ENCODE assay signal across 27 cellular contexts in the genomic region with DNA sequence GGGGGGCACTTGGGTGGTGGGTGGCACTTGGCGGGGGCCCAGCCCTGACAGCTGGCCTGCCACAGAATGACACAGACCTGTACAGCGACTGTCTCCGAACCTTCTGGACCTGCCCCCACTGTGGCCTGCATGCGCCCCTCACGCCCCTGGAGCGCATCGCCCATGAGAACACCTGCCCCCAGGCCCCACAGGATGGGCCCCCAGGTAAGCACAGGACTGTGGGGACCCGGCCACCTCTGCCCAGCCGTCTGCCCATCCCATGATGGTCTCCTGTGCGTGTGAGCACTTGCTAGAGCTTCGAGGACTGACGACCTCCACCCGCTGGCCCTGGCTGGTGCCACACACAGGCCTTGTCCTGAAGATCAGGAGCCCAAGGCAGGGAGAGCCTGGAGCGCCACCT. TPM values are rescaled to one million over a fixed set of nuclear protein-coding genes. Genes with fewer than 3 reads are reported as not detected.
DNase-seq lines count a peak whose midpoint lies in the region; TF ChIP-seq lines count a peak whose summit lies in the region.
"Had no signal": no experiment of that assay in that cellular context is flagged by ENCODE, and none has a peak within 500 bp of the region (broad histone marks: within the 10 kb centered on the region; RNA-seq: fewer than 3 reads in every experiment).

No MANE protein-coding gene starts in this region.

- peaks cover 8% of the 10 kb centered on the region for H3K27me3 Mint-ChIP-seq in activated naive CD4-positive, alpha-beta T cell treated with anti-CD3 and anti-CD28 coated beads, Interleukin-2, amount 10 ng/mL, durations not matched to agents 7 days and 5 days
- no peaks in the 10 kb centered on the region for H3K27me3 Mint-ChIP-seq in brain

- CTCF ChIA-PET in activated naive CD4-positive, alpha-beta T cell treated with anti-CD3 and anti-CD28 coated beads, Interleukin-2, amount 10 ng/mL, durations not matched to agents 7 days and 5 days (lab: Charles Lee) = interaction anchor here (2.2 kb wide), 1 partner anchor 10 kb away, joined by 9 read pairs; no protein-coding TSS in a partner anchor

- no peaks in the 10 kb centered on the region for H3K9me3 ChIP-seq in neutrophil
- H3K9me3 ChIP-seq: suprapubic skin, upper lobe of right lung had no signal

- H3K9me3 Mint-ChIP-seq in activated naive CD4-positive, alpha-beta T cell treated with anti-CD3 and anti-CD28 coated beads, Interleukin-2, amount 10 ng/mL, durations not matched to agents 7 days and 5 days = no peaks in the 10 kb centered on the region
- H3K9me3 Mint-ChIP-seq in brain = no peaks in the 10 kb centered on the region
- H3K9me3 Mint-ChIP-seq: mesothelial cell of epicardium, nephron had no signal

- H3K27me3 ChIP-seq in HL-60 (ENCODE audit: insufficient read depth, poor library complexity, severe bottlenecking) (no peaks in the 10 kb centered on the region), neutrophil (no peaks in the 10 kb centered on the region)
- H3K27me3 ChIP-seq: suprapubic skin, upper lobe of right lung had no signal

- H3K36me3 Mint-ChIP-seq in activated naive CD4-positive, alpha-beta T cell treated with anti-CD3 and anti-CD28 coated beads, Interleukin-2, amount 10 ng/mL, durations not matched to agents 7 days and 5 days = peaks cover 19% of the 10 kb centered on the region
- peaks cover 44% of the 10 kb centered on the region for H3K36me3 Mint-ChIP-seq in brain

- H3K36me3 ChIP-seq in neutrophil = peaks cover 66% of the 10 kb centered on the region

- no peak overlapping the region for H3K4me3 Mint-ChIP-seq in activated naive CD4-positive, alpha-beta T cell treated with anti-CD3 and anti-CD28 coated beads, Interleukin-2, amount 10 ng/mL, durations not matched to agents 7 days and 5 days
- H3K4me3 Mint-ChIP-seq in brain = no peak overlapping the region
- H3K4me3 Mint-ChIP-seq: mesothelial cell of epicardium, nephron had no signal

- no peak overlapping the region for H3K4me3 ChIP-seq in HL-60 (replicated peaks; ENCODE audit: insufficient read depth, low read length)
- H3K4me3 ChIP-seq in neutrophil (ENCODE audit: low read depth in 1 of 2, low read length in 1 of 2) = peak overlapping the region in 1 of 2 experiments; percentile 19
- H3K4me3 ChIP-seq: PC-9, suprapubic skin, upper lobe of right lung had no signal

- H3K27ac ChIP-seq in HL-60 (replicated peaks) (peak overlapping the region; percentile 52; the same call in 1 of the 2 replicates), neutrophil (peak overlapping the region; percentile 94), substantia nigra (ENCODE audit: low read depth, low read length, poor library complexity, severe bottlenecking) (no peak overlapping the region)
- H3K27ac ChIP-seq: parathyroid adenoma, PC-9, suprapubic skin, upper lobe of right lung had no signal

- DNase-seq in activated naive CD4-positive, alpha-beta T cell treated with anti-CD3 and anti-CD28 coated beads, Interleukin-2, amount 10 ng/mL, durations not matched to agents 7 days and 5 days = no peak
- no peak for DNase-seq in activated naive CD4-positive, alpha-beta T cell treated with Interleukin-2 at 50 U/mL for 16 hours
- DNase-seq in HL-60 (ENCODE audit: low read depth in 1 of 2, low spot score in 1 of 2) (no peak), substantia nigra (lab: John Stamatoyannopoulos, UW) (no peak), NCI-H1436 treated with DMSO at 0.1 percent for 48 hours (lab: John Stamatoyannopoulos, UW) (no peak), SIG-M5 (lab: John Stamatoyannopoulos, UW) (no peak)
- DNase-seq: activated CD4-positive, alpha-beta T cell treated with anti-CD3 and anti-CD28 coated beads, Interleukin-2, amount 50 U/mL, for 48 hours; aorta; caudate nucleus; COR-L47; DMS53; NCI-H1105; NCI-H1930; NCI-H524 treated with DMSO at 0.1 percent for 48 hours; NK-92 treated with Interleukin-12 subunit alpha and Interleukin-12 subunit beta, amount 100 ng/mL, for 24 hours; PC-9; right cardiac atrium; SHP77; stimulated activated CD4-positive, alpha-beta T cell treated with anti-CD3 and anti-CD28 coated beads, Interleukin-2, amount 100 ng/mL, for 48 hours; upper lobe of right lung had no signal

- TF ChIP-seq CTCF in HL-60 (IDR thresholded peaks at IDR 0.05; ENCODE audit: insufficient read depth, low read length) = no peak
- no peak for TF ChIP-seq CTCF in brain (conservative IDR thresholded peaks at IDR 0.05)
- no peak for TF ChIP-seq CTCF in neutrophil (IDR thresholded peaks at IDR 0.05)

- peaks cover 28% of the 10 kb centered on the region for H3K4me1 Mint-ChIP-seq in activated naive CD4-positive, alpha-beta T cell treated with anti-CD3 and anti-CD28 coated beads, Interleukin-2, amount 10 ng/mL, durations not matched to agents 7 days and 5 days
- H3K4me1 Mint-ChIP-seq in brain = peaks cover 10% of the 10 kb centered on the region
- H3K4me1 Mint-ChIP-seq: mesothelial cell of epicardium, nephron had no signal

- peaks cover 79 to 82% of the 10 kb centered on the region in 2 experiments for H3K4me1 ChIP-seq in neutrophil (ENCODE audit: control insufficient read depth in 1 of 2, insufficient read depth in 1 of 2, low read depth in 1 of 2, low read length in 1 of 2)
- H3K4me1 ChIP-seq: parathyroid adenoma, suprapubic skin, upper lobe of right lung had no signal

- H3K27ac Mint-ChIP-seq in activated naive CD4-positive, alpha-beta T cell treated with anti-CD3 and anti-CD28 coated beads, Interleukin-2, amount 10 ng/mL, durations not matched to agents 7 days and 5 days = peak overlapping the region; percentile 66
- H3K27ac Mint-ChIP-seq in brain = peak overlapping the region in 3 of 5 experiments; percentile 27 to 51 (median 37)
- H3K27ac Mint-ChIP-seq: mesothelial cell of epicardium, nephron had no signal

RNA-seq across cellular contexts. Expression of gene DHX34, which starts 32.0 kb away (rescaled TPM):
- polyA plus RNA-seq in brain (ENCODE audit: insufficient read depth, low read depth, low replicate concordance) = 10.0 TPM

RNA-seq across cellular contexts. Expression of gene MEIS3, which starts 38.2 kb away (rescaled TPM):
- polyA plus RNA-seq in brain (ENCODE audit: insufficient read depth, low read depth, low replicate concordance) = 24.5 TPM

RNA-seq across cellular contexts. Expression of gene C5AR2, which starts 49.1 kb away (rescaled TPM):
- polyA plus RNA-seq in brain (ENCODE audit: insufficient read depth, low read depth, low replicate concordance) = 0.12 TPM
- polyA plus RNA-seq: keratinocyte had no signal
